In genomic region chr2:79271456-79271855, GRCh38 we compare ENCODE assay signal across 17 cellular contexts.
A peak's percentile ranks its signal among the peaks of the same experiment; 100 is the strongest.
DNase-seq lines count a peak whose midpoint lies in the region; ATAC-seq and TF ChIP-seq lines count a peak whose summit lies in the region.
"Had no signal": no experiment of that assay in that cellular context is flagged by ENCODE, and none has a peak within 500 bp of the region (broad histone marks: within the 10 kb centered on the region; RNA-seq: fewer than 3 reads in every experiment).

No MANE protein-coding gene starts in this region.

- H3K4me3 ChIP-seq in mesendoderm (ENCODE audit: low read length) = no peak overlapping the region
- H3K4me3 ChIP-seq in upper lobe of right lung = no peak overlapping the region
- H3K4me3 ChIP-seq: A549 had no signal

- no peak overlapping the region for H3K23ac ChIP-seq in mesendoderm (ENCODE audit: low read length)

- CTCF ChIA-PET in activated CD4-positive, alpha-beta memory T cell treated with anti-CD3 and anti-CD28 coated beads, Interleukin-2, amount 10 ng/mL, durations not matched to agents 7 days and 5 days (lab: Charles Lee) = no interaction called here

- no peaks in the 10 kb centered on the region for H3K9me3 Mint-ChIP-seq in type B pancreatic cell
- peaks cover 12% of the 10 kb centered on the region for H3K9me3 Mint-ChIP-seq in activated CD4-positive, alpha-beta memory T cell treated with anti-CD3 and anti-CD28 coated beads, Interleukin-2, amount 10 ng/mL, durations not matched to agents 7 days and 5 days

- no peak overlapping the region for H2AK5ac ChIP-seq in mesendoderm (ENCODE audit: low read length)

- no peak overlapping the region for H2BK15ac ChIP-seq in mesendoderm (replicated peaks; ENCODE audit: low read depth)

- no peak overlapping the region for H4K8ac ChIP-seq in mesendoderm (ENCODE audit: low read depth, low read length)

- no peaks in the 10 kb centered on the region for H3K79me1 ChIP-seq in mesendoderm (ENCODE audit: low read length)

- H3K36me3 ChIP-seq in mesendoderm (ENCODE audit: control insufficient read depth, insufficient read depth, low read length) = no peaks in the 10 kb centered on the region
- no peaks in the 10 kb centered on the region for H3K36me3 ChIP-seq in upper lobe of right lung

- POLR2A ChIA-PET in activated CD4-positive, alpha-beta memory T cell treated with anti-CD3 and anti-CD28 coated beads, Interleukin-2, amount 10 ng/mL, durations not matched to agents 7 days and 5 days (lab: Charles Lee) = no interaction called here

- H3K27me3 Mint-ChIP-seq in type B pancreatic cell = no peaks in the 10 kb centered on the region
- H3K27me3 Mint-ChIP-seq in activated CD4-positive, alpha-beta memory T cell treated with anti-CD3 and anti-CD28 coated beads, Interleukin-2, amount 10 ng/mL, durations not matched to agents 7 days and 5 days = no peaks in the 10 kb centered on the region
- H3K27me3 Mint-ChIP-seq: CD4-positive, alpha-beta T cell had no signal

- no peaks in the 10 kb centered on the region for H3K9me3 ChIP-seq in upper lobe of right lung

- H3K4me1 ChIP-seq in mesendoderm (ENCODE audit: control insufficient read depth, low read depth, low read length) (peaks cover 2% of the 10 kb centered on the region), upper lobe of right lung (no peaks in the 10 kb centered on the region)
- H3K4me1 ChIP-seq: A549 had no signal

- DNase-seq in NCI-H82 (lab: John Stamatoyannopoulos, UW) = peak; percentile 47
- no peak for DNase-seq in NCI-H82 treated with DMSO at 0.1 percent for 48 hours (lab: John Stamatoyannopoulos, UW; ENCODE audit: unreplicated experiment)
- DNase-seq in SW480 (ENCODE audit: low spot score) = peak; percentile 89
- DNase-seq in mesendoderm = no peak
- DNase-seq in type B pancreatic cell (ENCODE audit: extremely low spot score, unreplicated experiment) = no peak
- DNase-seq in upper lobe of right lung = no peak
- DNase-seq in activated CD4-positive, alpha-beta memory T cell treated with anti-CD3 and anti-CD28 coated beads, Interleukin-2, amount 10 ng/mL, durations not matched to agents 7 days and 5 days = no peak
- DNase-seq: AML-193; CD4-positive, alpha-beta T cell; DMS153; DMS79; GF-D8; H9 had no signal

- H3K18ac ChIP-seq in mesendoderm (ENCODE audit: low read length) = peak overlapping the region; percentile 25

- H3K27me3 ChIP-seq in mesendoderm (ENCODE audit: insufficient read depth, low read length, poor library complexity) (no peaks in the 10 kb centered on the region), upper lobe of right lung (no peaks in the 10 kb centered on the region)

- no CpG with 5 or more reads among the region's 3 CpGs for WGBS in mesendoderm (ENCODE audit: extremely low coverage, insufficient coverage, low lambda C conversion rate)

- H3K36me3 Mint-ChIP-seq in type B pancreatic cell = no peaks in the 10 kb centered on the region
- H3K36me3 Mint-ChIP-seq in activated CD4-positive, alpha-beta memory T cell treated with anti-CD3 and anti-CD28 coated beads, Interleukin-2, amount 10 ng/mL, durations not matched to agents 7 days and 5 days (ENCODE audit: low read depth) = no peaks in the 10 kb centered on the region

- H3K4ac ChIP-seq in mesendoderm (ENCODE audit: low read depth, low read length) = no peak overlapping the region

- no peak overlapping the region for H3K56ac ChIP-seq in mesendoderm (ENCODE audit: low read length)

- no peak overlapping the region for H3K9ac ChIP-seq in mesendoderm (ENCODE audit: low read length)

- TF ChIP-seq CTCF in type B pancreatic cell (conservative IDR thresholded peaks at IDR 0.05) (no peak), upper lobe of right lung (IDR thresholded peaks at IDR 0.05) (no peak)

- no peak overlapping the region for H3K4me3 Mint-ChIP-seq in type B pancreatic cell
- H3K4me3 Mint-ChIP-seq in activated CD4-positive, alpha-beta memory T cell treated with anti-CD3 and anti-CD28 coated beads, Interleukin-2, amount 10 ng/mL, durations not matched to agents 7 days and 5 days = no peak overlapping the region
- H3K4me3 Mint-ChIP-seq: CD4-positive, alpha-beta T cell; H9 had no signal

- H3K4me2 ChIP-seq in mesendoderm (ENCODE audit: low read length) = no peak overlapping the region
- H3K4me2 ChIP-seq: A549 had no signal

- no peak overlapping the region for H3K27ac ChIP-seq in mesendoderm (ENCODE audit: low read depth, low read length)
- no peak overlapping the region for H3K27ac ChIP-seq in upper lobe of right lung
- H3K27ac ChIP-seq: 22Rv1, A549, C4-2B had no signal

- no peaks in the 10 kb centered on the region for H3K79me2 ChIP-seq in mesendoderm (ENCODE audit: control insufficient read depth, insufficient read depth, low read length)

- peaks cover 10% of the 10 kb centered on the region for H3K4me1 Mint-ChIP-seq in type B pancreatic cell (ENCODE audit: unreplicated experiment)
- H3K4me1 Mint-ChIP-seq in activated CD4-positive, alpha-beta memory T cell treated with anti-CD3 and anti-CD28 coated beads, Interleukin-2, amount 10 ng/mL, durations not matched to agents 7 days and 5 days = no peaks in the 10 kb centered on the region

- intact Hi-C loops in upper lobe of right lung (cut with DNase I) = no loop called here

- ATAC-seq in upper lobe of right lung (no peak), HG03457 (IDR thresholded peaks at IDR 0.05; ENCODE audit: unreplicated experiment) (no peak)
- ATAC-seq: A549 had no signal

- H2BK120ac ChIP-seq in mesendoderm (ENCODE audit: low read depth, low read length) = no peak overlapping the region

- H4K5ac ChIP-seq in mesendoderm (ENCODE audit: low read length) = peak overlapping the region; percentile 19

- H2BK5ac ChIP-seq in mesendoderm (ENCODE audit: low read length) = no peak overlapping the region

- peak overlapping the region; percentile 18 for H3K27ac Mint-ChIP-seq in type B pancreatic cell
- H3K27ac Mint-ChIP-seq in activated CD4-positive, alpha-beta memory T cell treated with anti-CD3 and anti-CD28 coated beads, Interleukin-2, amount 10 ng/mL, durations not matched to agents 7 days and 5 days = no peak overlapping the region
- H3K27ac Mint-ChIP-seq: CD4-positive, alpha-beta T cell; H9 had no signal

Comparison
In these comparisons a context has a peak if more than half of its experiments do, and no peak if none do; other contexts are left out.
1. DNase-seq: peak in NCI-H82 (single experiment) and SW480 (single experiment); none in NCI-H82 treated with DMSO at 0.1 percent for 48 hours (single experiment), mesendoderm (single experiment), type B pancreatic cell (single experiment), upper lobe of right lung (single experiment) and activated CD4-positive, alpha-beta memory T cell treated with anti-CD3 and anti-CD28 coated beads, Interleukin-2, amount 10 ng/mL, durations not matched to agents 7 days and 5 days (single experiment).